In genomic region chr12:27810756-27811155, GRCh38 we compare ENCODE assay signal across 19 cellular contexts. TPM values are rescaled to one million over a fixed set of nuclear protein-coding genes. Genes with fewer than 3 reads are reported as not detected.
A peak's percentile ranks its signal among the peaks of the same experiment; 100 is the strongest.
DNase-seq lines count a peak whose midpoint lies in the region; ATAC-seq and TF ChIP-seq lines count a peak whose summit lies in the region.
"Had no signal": no experiment of that assay in that cellular context is flagged by ENCODE, and none has a peak within 500 bp of the region (broad histone marks: within the 10 kb centered on the region; RNA-seq: fewer than 3 reads in every experiment).

No MANE protein-coding gene starts in this region.

- no peaks in the 10 kb centered on the region for H3K79me2 ChIP-seq in mammary epithelial cell (ENCODE audit: insufficient read depth, low read length)
- H3K79me2 ChIP-seq in PC-3 (ENCODE audit: low read length) = no peaks in the 10 kb centered on the region

- H3F3A ChIP-seq in PC-3 (ENCODE audit: low read length, unreplicated experiment) = no peaks in the 10 kb centered on the region

- H4K20me1 ChIP-seq in mammary epithelial cell (ENCODE audit: insufficient read depth, low read length) = no peaks in the 10 kb centered on the region
- no peaks in the 10 kb centered on the region for H4K20me1 ChIP-seq in PC-3 (ENCODE audit: low read length)

- dilution Hi-C loops in mammary epithelial cell (cut with HindIII; ENCODE audit: low sequenced_read_pairs) = loop anchor here (5.0 kb wide), 1 partner anchor 78 kb away; no protein-coding TSS in a partner anchor

- no peak for TF ChIP-seq CTCF in mammary epithelial cell (conservative IDR thresholded peaks at IDR 0.05 in 1 of 2, IDR thresholded peaks at IDR 0.05 in 1 of 2; ENCODE audit: extremely low read depth in 1 of 2, insufficient read depth in 1 of 2, low read depth in 1 of 2, low read length in 2 of 2)
- no peak for TF ChIP-seq CTCF in breast epithelium (IDR thresholded peaks at IDR 0.05)
- TF ChIP-seq CTCF in PC-3 (conservative IDR thresholded peaks at IDR 0.05; ENCODE audit: low read depth, low read length) = no peak
- no peak for TF ChIP-seq CTCF in endodermal cell (conservative IDR thresholded peaks at IDR 0.05)
- TF ChIP-seq CTCF in foreskin fibroblast (IDR thresholded peaks at IDR 0.05; ENCODE audit: low read depth, low read length) = no peak

- H3K27me3 ChIP-seq in mammary epithelial cell (ENCODE audit: insufficient read depth, low read length) (no peaks in the 10 kb centered on the region), breast epithelium (no peaks in the 10 kb centered on the region), PC-3 (ENCODE audit: low read length) (no peaks in the 10 kb centered on the region), endodermal cell (ENCODE audit: control insufficient read depth, insufficient read depth, low read length, poor library complexity, severe bottlenecking) (no peaks in the 10 kb centered on the region), stomach smooth muscle (ENCODE audit: control insufficient read depth in 1 of 2, insufficient read depth in 2 of 2, low read length in 2 of 2) (no peaks in the 10 kb centered on the region)
- H3K27me3 ChIP-seq: Peyer's patch had no signal

- in situ Hi-C loops in mammary epithelial cell (cut with MboI; ENCODE audit: low sequenced_read_pairs in 2 of 2) = no loop called here

- no peak overlapping the region for H3K4me3 ChIP-seq in mammary epithelial cell (replicated peaks in 1 of 3; ENCODE audit: insufficient read depth in 1 of 3, low read depth in 2 of 3, low read length in 3 of 3)
- H3K4me3 ChIP-seq in breast epithelium = no peak overlapping the region
- no peak overlapping the region for H3K4me3 ChIP-seq in PC-3 (ENCODE audit: low read length)
- no peak overlapping the region for H3K4me3 ChIP-seq in endodermal cell (ENCODE audit: low read length)
- H3K4me3 ChIP-seq in stomach smooth muscle (ENCODE audit: low read length in 2 of 2) = peak overlapping the region in 1 of 2 donors; percentile 49
- no peak overlapping the region for H3K4me3 ChIP-seq in foreskin fibroblast (ENCODE audit: low read depth in 1 of 2, low read length in 2 of 2)
- H3K4me3 ChIP-seq: Peyer's patch had no signal

- H3K9me3 Mint-ChIP-seq in endodermal cell = no peaks in the 10 kb centered on the region

- ATAC-seq in PC-3 (peak; percentile 62), HG03354 (IDR thresholded peaks at IDR 0.05; ENCODE audit: poor library complexity, severe bottlenecking, unreplicated experiment) (no peak)

- no peaks in the 10 kb centered on the region for H3K27me3 Mint-ChIP-seq in endodermal cell (ENCODE audit: insufficient read depth)

- no peaks in the 10 kb centered on the region for H3K9me2 ChIP-seq in PC-3 (replicated peaks; ENCODE audit: low read length)

- H3K9ac ChIP-seq in mammary epithelial cell (ENCODE audit: insufficient read depth, low read length) (no peak overlapping the region), PC-3 (ENCODE audit: low read length) (no peak overlapping the region), endodermal cell (ENCODE audit: extremely low read depth, low read length, poor library complexity, severe bottlenecking) (no peak overlapping the region), stomach smooth muscle (ENCODE audit: low read length in 2 of 2) (peak overlapping the region in 1 of 2 donors; percentile 13)

- intact Hi-C loops in mammary epithelial cell (cut with micrococcal nuclease) = no loop called here
- intact Hi-C loops in breast epithelium (cut with DNase I; ENCODE audit: low total_unique reads) = no loop called here
- intact Hi-C loops in PC-3 (cut with micrococcal nuclease) = no loop called here

- DNase-seq in mammary epithelial cell = no peak
- DNase-seq in breast epithelium (ENCODE audit: low spot score in 2 of 2) = no peak
- peak; percentile 38 for DNase-seq in PC-3
- peak; percentile 36 for DNase-seq in endodermal cell
- DNase-seq in activated CD4-positive, CD25-positive, alpha-beta regulatory T cell (lab: John Stamatoyannopoulos, UW) = no peak
- no peak for DNase-seq in foreskin fibroblast
- DNase-seq: AML-193, H9, KBM-7, MV-4-11, NCI-H1417, NCI-H2081, NCI-H345, Peyer's patch had no signal

- H3K36me3 ChIP-seq in mammary epithelial cell (ENCODE audit: insufficient read depth, low read length) (no peaks in the 10 kb centered on the region), breast epithelium (no peaks in the 10 kb centered on the region), PC-3 (ENCODE audit: low read depth, low read length) (no peaks in the 10 kb centered on the region), endodermal cell (ENCODE audit: control insufficient read depth, insufficient read depth, low read length) (no peaks in the 10 kb centered on the region), stomach smooth muscle (ENCODE audit: control insufficient read depth in 2 of 2, insufficient read depth in 2 of 2, low read length in 2 of 2) (no peaks in the 10 kb centered on the region)
- H3K36me3 ChIP-seq: Peyer's patch had no signal

- POLR2A ChIA-PET in PC-3 (lab: Charles Lee; ENCODE audit: unreplicated experiment) = interaction anchor here (0.5 kb wide), 1 partner anchor 303 kb away, joined by 3 read pairs; no protein-coding TSS in a partner anchor

- peak overlapping the region; percentile 41 for H2AFZ ChIP-seq in mammary epithelial cell (ENCODE audit: low read depth, low read length)
- peak overlapping the region; percentile 76 for H2AFZ ChIP-seq in PC-3 (ENCODE audit: low read length)

- no peak overlapping the region for H3K27ac ChIP-seq in mammary epithelial cell (ENCODE audit: insufficient read depth, low read depth, low read length)
- H3K27ac ChIP-seq in breast epithelium = no peak overlapping the region
- H3K27ac ChIP-seq in PC-3 (ENCODE audit: low read length) = no peak overlapping the region
- no peak overlapping the region for H3K27ac ChIP-seq in endodermal cell (ENCODE audit: low read depth, low read length)
- peak overlapping the region; percentile 53 for H3K27ac ChIP-seq in stomach smooth muscle (ENCODE audit: low read length)
- H3K27ac ChIP-seq: Peyer's patch had no signal

- no peak overlapping the region for H3K4me2 ChIP-seq in mammary epithelial cell (ENCODE audit: insufficient read depth, low read depth, low read length)
- H3K4me2 ChIP-seq in PC-3 (ENCODE audit: low read length) = peak overlapping the region; percentile 2; the same call in 1 of the 2 replicates

- peaks cover 13% of the 10 kb centered on the region for H3K4me1 Mint-ChIP-seq in endodermal cell

- TF ChIP-seq POLR2A in breast epithelium (IDR thresholded peaks at IDR 0.05) = no peak

- WGBS in mammary epithelial cell (ENCODE audit: low coverage, missing lambda C conversion rate) = 28% methylated on average over 4 of the region's 4 CpGs
- 89 to 100% methylated on average over 2 to 4 of the region's 4 CpGs for WGBS in endodermal cell (ENCODE audit: insufficient coverage in 1 of 2, insufficient read length in 1 of 2), 2 experiments

- H3K4me1 ChIP-seq in mammary epithelial cell (ENCODE audit: insufficient read depth, low read length) (no peaks in the 10 kb centered on the region), breast epithelium (no peaks in the 10 kb centered on the region), PC-3 (ENCODE audit: insufficient read depth, low read length) (peaks cover 9% of the 10 kb centered on the region), endodermal cell (ENCODE audit: control insufficient read depth, insufficient read depth, low read length) (no peaks in the 10 kb centered on the region), stomach smooth muscle (ENCODE audit: control insufficient read depth, insufficient read depth, low read length) (peaks cover 32% of the 10 kb centered on the region)

- BruUV-seq in mammary epithelial cell (replicated peaks; lab: Mats Ljungman, UMichigan) (no TSS peak), PC-3 (replicated peaks; lab: Mats Ljungman, UMichigan) (no TSS peak)

- H3K9me3 ChIP-seq in mammary epithelial cell (replicated peaks; ENCODE audit: insufficient read depth, low read length) = no peaks in the 10 kb centered on the region
- no peaks in the 10 kb centered on the region for H3K9me3 ChIP-seq in breast epithelium
- H3K9me3 ChIP-seq in PC-3 (ENCODE audit: low read length) = no peaks in the 10 kb centered on the region
- no peaks in the 10 kb centered on the region for H3K9me3 ChIP-seq in endodermal cell (ENCODE audit: control insufficient read depth, low read length)
- H3K9me3 ChIP-seq in stomach smooth muscle (ENCODE audit: control insufficient read depth in 2 of 2, low read length in 2 of 2) = no peaks in the 10 kb centered on the region
- H3K9me3 ChIP-seq: Peyer's patch had no signal

- CTCF ChIA-PET in mammary epithelial cell (lab: Charles Lee; ENCODE audit: low non-redundant PET) = no interaction called here
- CTCF ChIA-PET in PC-3 (lab: Charles Lee) = interaction anchor here (0.7 kb wide), 1 partner anchor 492 kb away, joined by 3 read pairs; no protein-coding TSS in a partner anchor

- no peaks in the 10 kb centered on the region for H3K36me3 Mint-ChIP-seq in endodermal cell (ENCODE audit: low read depth)
- H3K36me3 Mint-ChIP-seq: CD14-positive monocyte had no signal

- no peak overlapping the region for H3K27ac Mint-ChIP-seq in endodermal cell

- H3K4me3 Mint-ChIP-seq in endodermal cell = no peak overlapping the region
- H3K4me3 Mint-ChIP-seq: CD14-positive monocyte, H9 had no signal

RNA-seq across cellular contexts. Expression of gene MANSC4, which starts 30.7 kb away (rescaled TPM):
- total RNA-seq in mammary epithelial cell (not detected), breast epithelium (under 1 TPM in 1 of 3 donors, not detected in 2; 0.73 TPM), PC-3 (2014; rRNA removed) (1.9 and 4.1 TPM in 2 replicates), endodermal cell (not detected)
- polyA plus RNA-seq in mammary epithelial cell = 0.28 TPM
- not detected for polyA minus RNA-seq in mammary epithelial cell
- not detected for polyA plus RNA-seq in endodermal cell (2013, experiment 1 of 2)
- not detected for polyA plus RNA-seq in endodermal cell (2013, experiment 2 of 2)
- total RNA-seq: A673; H9; Peyer's patch; T-helper 2 cell treated with Interferon-gamma antibody and Interleukin-4, amounts not matched to agents 100 ng/mL and 5 ng/mL, for 36 hours had no signal
- polyA plus RNA-seq: CD14-positive monocyte had no signal

RNA-seq across cellular contexts. Expression of gene KLHL42, which starts 30.7 kb away (rescaled TPM):
- total RNA-seq in mammary epithelial cell = 10 to 100 TPM; 35.0 to 40.3 TPM
- 21.3 TPM for polyA plus RNA-seq in mammary epithelial cell
- 35.2 TPM for polyA minus RNA-seq in mammary epithelial cell
- total RNA-seq in breast epithelium = 10 to 100 TPM; 20.6 to 32.3 (median 30.8) TPM
- total RNA-seq in PC-3 (2014; rRNA removed) = 74.2 and 82.6 TPM in 2 replicates
- 10 to 100 TPM; 30.4 to 53.0 TPM for total RNA-seq in endodermal cell
- polyA plus RNA-seq in endodermal cell (2013, experiment 1 of 2) = 17.2 TPM
- 16.7 TPM for polyA plus RNA-seq in endodermal cell (2013, experiment 2 of 2)

Comparison
In these comparisons a context has a peak if more than half of its experiments do, and no peak if none do; other contexts are left out.
1. DNase-seq: peak in PC-3 (single experiment) and endodermal cell (single experiment); none in mammary epithelial cell (single experiment), breast epithelium (0 of 2), activated CD4-positive, CD25-positive, alpha-beta regulatory T cell (0 of 4) and foreskin fibroblast (0 of 2).